In the genomic region with DNA sequence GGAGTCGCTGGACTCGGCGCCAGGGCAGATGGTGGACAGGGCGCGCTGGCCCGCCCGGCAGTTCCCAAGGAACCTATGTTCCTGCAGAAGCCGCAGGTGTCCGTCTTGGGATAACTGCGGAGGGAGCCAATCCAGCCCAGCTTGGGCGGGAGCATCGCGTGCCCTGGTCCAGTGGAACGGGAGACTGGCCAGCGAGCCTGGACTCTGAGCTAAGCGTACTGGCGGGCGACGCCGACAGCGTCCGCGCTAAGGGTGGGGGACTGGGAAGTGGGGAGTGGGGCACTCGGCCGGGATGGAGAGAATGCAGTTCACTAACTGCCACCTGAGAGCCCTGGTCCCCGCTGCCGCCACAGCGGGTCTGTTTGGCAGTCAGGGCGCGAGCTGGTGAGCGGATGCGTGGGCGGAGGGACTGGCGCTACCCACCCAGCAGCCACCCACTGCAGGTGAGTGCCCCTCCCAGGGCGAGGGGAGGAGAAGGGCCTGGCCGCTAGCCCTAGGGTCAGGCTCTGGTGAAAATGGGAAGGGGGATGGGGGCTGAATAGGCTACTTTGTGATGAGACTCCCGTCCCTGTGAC, we compare ENCODE assay signal across 8 cellular contexts. TPM values are rescaled to one million over a fixed set of nuclear protein-coding genes. Genes with fewer than 3 reads are reported as not detected.
A peak's percentile ranks its signal among the peaks of the same experiment; 100 is the strongest.
DNase-seq lines count a peak whose midpoint lies in the region; ATAC-seq, FAIRE-seq and TF ChIP-seq lines count a peak whose summit lies in the region.

No MANE protein-coding gene starts in this region.

- H3K36me3 Mint-ChIP-seq in WTC11, result no peaks in the 10 kb centered on the region

- no peaks in the 10 kb centered on the region for H3K4me1 ChIP-seq in pancreas

- no peak overlapping the region for H3K27ac Mint-ChIP-seq in WTC11

- DNase-seq in DMS53 treated with DMSO at 0.1 percent for 48 hours (lab: John Stamatoyannopoulos, UW; ENCODE audit: unreplicated experiment), result peak; percentile 6
- peak; percentile 28 for DNase-seq in WTC11 (ENCODE audit: low spot score)
- DNase-seq in epithelial cell of proximal tubule (ENCODE audit: low read depth), result no peak
- peak in 5 of 6 donors; percentile 7 to 76 (median 32) for DNase-seq in pancreas
- DNase-seq in NCI-H524 treated with DMSO at 0.1 percent for 48 hours (lab: John Stamatoyannopoulos, UW), result no peak
- DNase-seq in lower leg skin (ENCODE audit: low spot score in 2 of 2), result no peak
- DNase-seq in GM13977 (ENCODE audit: low spot score), result no peak

- TF ChIP-seq CTCF in WTC11 (IDR thresholded peaks at IDR 0.05) (no peak), epithelial cell of proximal tubule (conservative IDR thresholded peaks at IDR 0.05; ENCODE audit: low read depth, low read length) (no peak), pancreas (IDR thresholded peaks at IDR 0.05) (no peak), lower leg skin (IDR thresholded peaks at IDR 0.05) (no peak), GM13977 (IDR thresholded peaks at IDR 0.05; ENCODE audit: extremely low read depth, insufficient read depth, missing control alignments) (no peak)

- H3K4me1 Mint-ChIP-seq in WTC11, result peaks cover 12% of the 10 kb centered on the region

- H3K36me3 ChIP-seq in pancreas, result no peaks in the 10 kb centered on the region

- H3K9me3 ChIP-seq in pancreas, result no peaks in the 10 kb centered on the region

- H3K4me3 ChIP-seq in epithelial cell of proximal tubule (ENCODE audit: low read depth, low read length), result peak overlapping the region; percentile 65
- H3K4me3 ChIP-seq in pancreas, result peak overlapping the region in 3 of 4 donors; percentile 38 to 60 (median 49)
- no peak overlapping the region for H3K4me3 ChIP-seq in lower leg skin (ENCODE audit: low read depth, poor library complexity, severe bottlenecking)

- peak overlapping the region; percentile 66 for H3K4me3 Mint-ChIP-seq in WTC11

- no peak overlapping the region for H3K27ac ChIP-seq in pancreas

- no peaks in the 10 kb centered on the region for H3K27me3 ChIP-seq in pancreas

- TF ChIP-seq POLR2A in lower leg skin (IDR thresholded peaks at IDR 0.05), result no peak

- WGBS in pancreas, 2 donors, result 1 to 22% methylated on average over 37 of the region's 37 CpGs
- 29% methylated on average over 23 of the region's 37 CpGs; no CpG with 5 or more reads in 1 of the 2 donors for WGBS in lower leg skin, 2 donors

- POLR2A ChIA-PET in WTC11 (lab: Charles Lee), result no interaction called here

- CTCF ChIA-PET in WTC11 (lab: Charles Lee), result interaction anchor here (0.6 to 2.1 kb wide), 7 partner anchors 14 to 423 kb away, joined by 3 to 12 read pairs (median 4); no protein-coding TSS in a partner anchor

- in situ Hi-C loops in GM13977 (cut with MboI; ENCODE audit: low pct_unique_long_range_greater_than_20kb, low sequenced_read_pairs, unreplicated experiment), result no loop called here

- H3K9me3 Mint-ChIP-seq in WTC11, result no peaks in the 10 kb centered on the region

- no peak for FAIRE-seq in pancreas (lab: Jason Lieb, UNC)

- H3K27me3 Mint-ChIP-seq in WTC11 (ENCODE audit: low read depth), result peaks cover 72% of the 10 kb centered on the region

- ATAC-seq in WTC11, result no peak
- no peak for ATAC-seq in pancreas
- no peak for ATAC-seq in GM18861 (IDR thresholded peaks at IDR 0.05; ENCODE audit: unreplicated experiment)

- intact Hi-C loops in pancreas (cut with DNase I) (no loop called here), lower leg skin (cut with DNase I; ENCODE audit: low total_unique reads) (loop anchor here (10.0 kb wide), 1 partner anchor 397 kb away; no protein-coding TSS in a partner anchor)

TF ChIP-seq in WTC11, 78 proteins besides CTCF, POLR2A, EP300 and RAD21 (continues in another document):
- TF ChIP-seq ZNF219 (CRISPR knock-in tag; IDR thresholded peaks at IDR 0.05; ENCODE audit: borderline replicate concordance) (no peak), ATF1 (CRISPR knock-in tag; IDR thresholded peaks at IDR 0.05) (no peak), ELF4 (CRISPR knock-in tag; IDR thresholded peaks at IDR 0.05; ENCODE audit: low read depth) (no peak), ETV6 (CRISPR knock-in tag; IDR thresholded peaks at IDR 0.05) (no peak), OVOL2 (CRISPR knock-in tag; IDR thresholded peaks at IDR 0.05; ENCODE audit: borderline replicate concordance) (no peak), KAT7 (CRISPR knock-in tag; IDR thresholded peaks at IDR 0.05; ENCODE audit: borderline replicate concordance) (no peak), ZNF416 (CRISPR knock-in tag; IDR thresholded peaks at IDR 0.05) (no peak)
- TF ChIP-seq, protein P1, sequence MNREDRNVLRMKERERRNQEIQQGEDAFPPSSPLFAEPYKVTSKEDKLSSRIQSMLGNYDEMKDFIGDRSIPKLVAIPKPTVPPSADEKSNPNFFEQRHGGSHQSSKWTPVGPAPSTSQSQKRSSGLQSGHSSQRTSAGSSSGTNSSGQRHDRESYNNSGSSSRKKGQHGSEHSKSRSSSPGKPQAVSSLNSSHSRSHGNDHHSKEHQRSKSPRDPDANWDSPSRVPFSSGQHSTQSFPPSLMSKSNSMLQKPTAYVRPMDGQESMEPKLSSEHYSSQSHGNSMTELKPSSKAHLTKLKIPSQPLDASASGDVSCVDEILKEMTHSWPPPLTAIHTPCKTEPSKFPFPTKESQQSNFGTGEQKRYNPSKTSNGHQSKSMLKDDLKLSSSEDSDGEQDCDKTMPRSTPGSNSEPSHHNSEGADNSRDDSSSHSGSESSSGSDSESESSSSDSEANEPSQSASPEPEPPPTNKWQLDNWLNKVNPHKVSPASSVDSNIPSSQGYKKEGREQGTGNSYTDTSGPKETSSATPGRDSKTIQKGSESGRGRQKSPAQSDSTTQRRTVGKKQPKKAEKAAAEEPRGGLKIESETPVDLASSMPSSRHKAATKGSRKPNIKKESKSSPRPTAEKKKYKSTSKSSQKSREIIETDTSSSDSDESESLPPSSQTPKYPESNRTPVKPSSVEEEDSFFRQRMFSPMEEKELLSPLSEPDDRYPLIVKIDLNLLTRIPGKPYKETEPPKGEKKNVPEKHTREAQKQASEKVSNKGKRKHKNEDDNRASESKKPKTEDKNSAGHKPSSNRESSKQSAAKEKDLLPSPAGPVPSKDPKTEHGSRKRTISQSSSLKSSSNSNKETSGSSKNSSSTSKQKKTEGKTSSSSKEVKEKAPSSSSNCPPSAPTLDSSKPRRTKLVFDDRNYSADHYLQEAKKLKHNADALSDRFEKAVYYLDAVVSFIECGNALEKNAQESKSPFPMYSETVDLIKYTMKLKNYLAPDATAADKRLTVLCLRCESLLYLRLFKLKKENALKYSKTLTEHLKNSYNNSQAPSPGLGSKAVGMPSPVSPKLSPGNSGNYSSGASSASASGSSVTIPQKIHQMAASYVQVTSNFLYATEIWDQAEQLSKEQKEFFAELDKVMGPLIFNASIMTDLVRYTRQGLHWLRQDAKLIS (CRISPR knock-in tag; IDR thresholded peaks at IDR 0.05; ENCODE audit: borderline replicate concordance), result no peak
- TF ChIP-seq, protein P2, sequence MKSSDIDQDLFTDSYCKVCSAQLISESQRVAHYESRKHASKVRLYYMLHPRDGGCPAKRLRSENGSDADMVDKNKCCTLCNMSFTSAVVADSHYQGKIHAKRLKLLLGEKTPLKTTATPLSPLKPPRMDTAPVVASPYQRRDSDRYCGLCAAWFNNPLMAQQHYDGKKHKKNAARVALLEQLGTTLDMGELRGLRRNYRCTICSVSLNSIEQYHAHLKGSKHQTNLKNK (CRISPR knock-in tag; IDR thresholded peaks at IDR 0.05), result no peak
- TF ChIP-seq, protein P3, sequence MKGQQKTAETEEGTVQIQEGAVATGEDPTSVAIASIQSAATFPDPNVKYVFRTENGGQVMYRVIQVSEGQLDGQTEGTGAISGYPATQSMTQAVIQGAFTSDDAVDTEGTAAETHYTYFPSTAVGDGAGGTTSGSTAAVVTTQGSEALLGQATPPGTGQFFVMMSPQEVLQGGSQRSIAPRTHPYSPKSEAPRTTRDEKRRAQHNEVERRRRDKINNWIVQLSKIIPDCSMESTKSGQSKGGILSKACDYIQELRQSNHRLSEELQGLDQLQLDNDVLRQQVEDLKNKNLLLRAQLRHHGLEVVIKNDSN (CRISPR knock-in tag; IDR thresholded peaks at IDR 0.05), result no peak
- TF ChIP-seq, protein P4, sequence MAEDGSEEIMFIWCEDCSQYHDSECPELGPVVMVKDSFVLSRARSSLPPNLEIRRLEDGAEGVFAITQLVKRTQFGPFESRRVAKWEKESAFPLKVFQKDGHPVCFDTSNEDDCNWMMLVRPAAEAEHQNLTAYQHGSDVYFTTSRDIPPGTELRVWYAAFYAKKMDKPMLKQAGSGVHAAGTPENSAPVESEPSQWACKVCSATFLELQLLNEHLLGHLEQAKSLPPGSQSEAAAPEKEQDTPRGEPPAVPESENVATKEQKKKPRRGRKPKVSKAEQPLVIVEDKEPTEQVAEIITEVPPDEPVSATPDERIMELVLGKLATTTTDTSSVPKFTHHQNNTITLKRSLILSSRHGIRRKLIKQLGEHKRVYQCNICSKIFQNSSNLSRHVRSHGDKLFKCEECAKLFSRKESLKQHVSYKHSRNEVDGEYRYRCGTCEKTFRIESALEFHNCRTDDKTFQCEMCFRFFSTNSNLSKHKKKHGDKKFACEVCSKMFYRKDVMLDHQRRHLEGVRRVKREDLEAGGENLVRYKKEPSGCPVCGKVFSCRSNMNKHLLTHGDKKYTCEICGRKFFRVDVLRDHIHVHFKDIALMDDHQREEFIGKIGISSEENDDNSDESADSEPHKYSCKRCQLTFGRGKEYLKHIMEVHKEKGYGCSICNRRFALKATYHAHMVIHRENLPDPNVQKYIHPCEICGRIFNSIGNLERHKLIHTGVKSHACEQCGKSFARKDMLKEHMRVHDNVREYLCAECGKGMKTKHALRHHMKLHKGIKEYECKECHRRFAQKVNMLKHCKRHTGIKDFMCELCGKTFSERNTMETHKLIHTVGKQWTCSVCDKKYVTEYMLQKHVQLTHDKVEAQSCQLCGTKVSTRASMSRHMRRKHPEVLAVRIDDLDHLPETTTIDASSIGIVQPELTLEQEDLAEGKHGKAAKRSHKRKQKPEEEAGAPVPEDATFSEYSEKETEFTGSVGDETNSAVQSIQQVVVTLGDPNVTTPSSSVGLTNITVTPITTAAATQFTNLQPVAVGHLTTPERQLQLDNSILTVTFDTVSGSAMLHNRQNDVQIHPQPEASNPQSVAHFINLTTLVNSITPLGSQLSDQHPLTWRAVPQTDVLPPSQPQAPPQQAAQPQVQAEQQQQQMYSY (CRISPR knock-in tag; IDR thresholded peaks at IDR 0.05), result no peak
- TF ChIP-seq, protein P5, sequence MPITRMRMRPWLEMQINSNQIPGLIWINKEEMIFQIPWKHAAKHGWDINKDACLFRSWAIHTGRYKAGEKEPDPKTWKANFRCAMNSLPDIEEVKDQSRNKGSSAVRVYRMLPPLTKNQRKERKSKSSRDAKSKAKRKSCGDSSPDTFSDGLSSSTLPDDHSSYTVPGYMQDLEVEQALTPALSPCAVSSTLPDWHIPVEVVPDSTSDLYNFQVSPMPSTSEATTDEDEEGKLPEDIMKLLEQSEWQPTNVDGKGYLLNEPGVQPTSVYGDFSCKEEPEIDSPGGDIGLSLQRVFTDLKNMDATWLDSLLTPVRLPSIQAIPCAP (CRISPR knock-in tag; IDR thresholded peaks at IDR 0.05), result no peak

RNA-seq across cellular contexts. Expression of a gene that starts 1.3 kb away (rescaled TPM):
- 0.32 to 0.35 TPM (median 0.34 TPM) in 3 replicates for total RNA-seq in WTC11 (2021)
- 1.5 and 2.5 TPM in 2 replicates for total RNA-seq in epithelial cell of proximal tubule
- 1 to 10 TPM; 2.4 to 4.7 (median 3.0) TPM for total RNA-seq in pancreas
- polyA plus RNA-seq in pancreas, result 1 to 10 TPM; 3.9 to 8.8 TPM
- total RNA-seq in lower leg skin, result 1 to 10 TPM; 1.9 to 3.2 (median 2.6) TPM

Comparison
In these comparisons a context has a peak if more than half of its experiments do, and no peak if none do; other contexts are left out.
1. DNase-seq: peak in DMS53 treated with DMSO at 0.1 percent for 48 hours (single experiment), WTC11 (single experiment) and pancreas (5 of 6); none in epithelial cell of proximal tubule (single experiment), NCI-H524 treated with DMSO at 0.1 percent for 48 hours (single experiment), lower leg skin (0 of 2) and GM13977 (single experiment).